ENCODE assay signal across 8 cellular contexts in the genomic region with DNA sequence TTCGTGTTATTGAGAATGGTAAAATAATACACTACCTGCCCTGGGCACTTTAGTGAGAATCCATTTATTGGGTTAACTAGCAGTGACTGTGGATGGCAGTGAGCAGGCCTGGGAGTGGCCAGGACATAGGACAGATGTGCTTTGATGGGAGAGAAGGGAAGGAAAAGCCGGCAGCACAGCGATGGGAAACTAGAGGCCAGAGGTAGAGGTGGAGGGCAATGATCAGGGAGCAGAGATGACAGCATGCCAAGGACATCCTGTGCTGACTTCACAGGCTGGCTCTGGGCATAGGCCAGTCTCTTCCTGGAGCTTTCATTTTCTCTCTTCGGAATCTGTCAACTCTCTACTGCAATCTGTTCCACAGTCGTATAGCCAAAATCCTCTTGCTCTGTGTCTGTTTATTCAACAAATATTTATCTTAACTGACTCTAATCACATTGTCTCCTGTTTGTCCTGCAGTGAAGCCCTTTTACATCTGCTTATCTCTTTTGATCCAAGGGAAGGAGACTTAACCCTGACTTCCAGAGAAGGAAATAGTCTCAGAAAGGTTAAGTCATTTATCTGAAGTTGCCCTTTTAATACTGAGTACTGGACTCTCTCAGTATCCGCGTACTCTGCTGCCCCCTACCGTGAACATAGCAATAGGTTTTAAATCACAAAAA. TPM values are rescaled to one million over a fixed set of nuclear protein-coding genes. Genes with fewer than 3 reads are reported as not detected.
DNase-seq lines count a peak whose midpoint lies in the region; ATAC-seq and TF ChIP-seq lines count a peak whose summit lies in the region.

No MANE protein-coding gene starts in this region.

- H3K4me1 ChIP-seq in A673 (ENCODE audit: insufficient read depth, low read length, poor library complexity, severe bottlenecking): no peaks in the 10 kb centered on the region
- no peaks in the 10 kb centered on the region for H3K4me1 ChIP-seq in GM23338 (ENCODE audit: insufficient read depth)
- no peaks in the 10 kb centered on the region for H3K4me1 ChIP-seq in colonic mucosa
- H3K4me1 ChIP-seq in left lung: peaks cover 0 to 12% of the 10 kb centered on the region in 2 donors

- no peak overlapping the region for H3K27ac Mint-ChIP-seq in GM23338

- H3K36me3 ChIP-seq in A673 (ENCODE audit: insufficient read depth, low read length, poor library complexity, severe bottlenecking): no peaks in the 10 kb centered on the region
- no peaks in the 10 kb centered on the region for H3K36me3 ChIP-seq in GM23338 (ENCODE audit: insufficient read depth)
- H3K36me3 ChIP-seq in colonic mucosa: no peaks in the 10 kb centered on the region
- H3K36me3 ChIP-seq in left lung: no peaks in the 10 kb centered on the region

- H3K9me3 Mint-ChIP-seq in GM23338: no peaks in the 10 kb centered on the region

- DNase-seq in A673 (ENCODE audit: low spot score) (peak; percentile 77), GM23338 (ENCODE audit: low spot score) (peak; percentile 94), NCI-H446 treated with DMSO at 0.1 percent for 48 hours (lab: John Stamatoyannopoulos, UW) (peak; percentile 59), colonic mucosa (peak; percentile 92), left lung (peak in 1 of 2 donors; percentile 75)
- DNase-seq in activated CD4-positive, alpha-beta T cell treated with anti-CD3 and anti-CD28 coated beads for 48 hours: peak; percentile 85
- DNase-seq in stimulated activated CD4-positive, alpha-beta T cell treated with anti-CD3 and anti-CD28 coated beads, Interleukin-1b, Interleukin-23, amount 100 ng/mL, for 48 hours: peak; percentile 70

- no TSS peak for BruUV-seq in A673 (replicated peaks; lab: Mats Ljungman, UMichigan)

- no peak overlapping the region for H2AFZ ChIP-seq in GM23338

- H3K4me1 Mint-ChIP-seq in GM23338: no peaks in the 10 kb centered on the region

- H3K79me2 ChIP-seq in GM23338 (replicated peaks; ENCODE audit: insufficient read depth): no peaks in the 10 kb centered on the region

- no peaks in the 10 kb centered on the region for H3K9me2 ChIP-seq in GM23338 (ENCODE audit: insufficient read depth)

- no peak overlapping the region for H3K27ac ChIP-seq in A673 (ENCODE audit: low read depth, low read length, poor library complexity, severe bottlenecking)
- no peak overlapping the region for H3K27ac ChIP-seq in GM23338 (ENCODE audit: low read depth)
- H3K27ac ChIP-seq in colonic mucosa: peak overlapping the region; percentile 53
- peak overlapping the region; percentile 39 to 42 for H3K27ac ChIP-seq in left lung

- no peaks in the 10 kb centered on the region for H4K20me1 ChIP-seq in GM23338 (replicated peaks; ENCODE audit: insufficient read depth)

- peak; percentile 78 for TF ChIP-seq CTCF in A673 (conservative IDR thresholded peaks at IDR 0.05; ENCODE audit: low read depth, low read length)
- peak; percentile 93 to 94 for TF ChIP-seq CTCF in GM23338 (conservative IDR thresholded peaks at IDR 0.05; ENCODE audit: low read depth in 2 of 2)
- peak; percentile 72 for TF ChIP-seq CTCF in colonic mucosa (IDR thresholded peaks at IDR 0.05)
- TF ChIP-seq CTCF in left lung (IDR thresholded peaks at IDR 0.05): peak; percentile 59 to 73

- POLR2A ChIA-PET in A673 (lab: Charles Lee; ENCODE audit: low non-redundant PET): no interaction called here

- peak overlapping the region in 1 of 2 donors; percentile 27 for H3K9ac ChIP-seq in colonic mucosa (ENCODE audit: low read depth in 2 of 2, low read length in 2 of 2)

- H3K27me3 ChIP-seq in A673 (replicated peaks; ENCODE audit: insufficient read depth, low read depth, low read length, poor library complexity): no peaks in the 10 kb centered on the region
- no peaks in the 10 kb centered on the region for H3K27me3 ChIP-seq in GM23338 (ENCODE audit: insufficient read depth)
- H3K27me3 ChIP-seq in colonic mucosa: no peaks in the 10 kb centered on the region
- H3K27me3 ChIP-seq in left lung: no peaks in the 10 kb centered on the region

- no peaks in the 10 kb centered on the region for H3F3A ChIP-seq in GM23338 (replicated peaks; ENCODE audit: low read depth)

- no peak overlapping the region for H3K4me3 ChIP-seq in A673 (ENCODE audit: low read depth, low read length, poor library complexity, severe bottlenecking)
- H3K4me3 ChIP-seq in GM23338: no peak overlapping the region
- H3K4me3 ChIP-seq in colonic mucosa: no peak overlapping the region
- H3K4me3 ChIP-seq in left lung: no peak overlapping the region

- no peak overlapping the region for H3K4me3 Mint-ChIP-seq in GM23338

- no peaks in the 10 kb centered on the region for H3K36me3 Mint-ChIP-seq in GM23338 (ENCODE audit: low read depth)

- ATAC-seq in GM23338 (peak; percentile 98), left lung (peak; percentile 100), HG03439 (IDR thresholded peaks at IDR 0.05; ENCODE audit: unreplicated experiment) (no peak)

- H3K9me3 ChIP-seq in A673 (ENCODE audit: low read depth, low read length, poor library complexity, severe bottlenecking) (no peaks in the 10 kb centered on the region), colonic mucosa (no peaks in the 10 kb centered on the region), left lung (no peaks in the 10 kb centered on the region)

- H3K27me3 Mint-ChIP-seq in GM23338 (ENCODE audit: insufficient read depth, low read depth, poor library complexity): no peaks in the 10 kb centered on the region

- CTCF ChIA-PET in A673 (lab: Charles Lee): interaction anchor here (0.6 kb wide), 2 partner anchors 19 to 112 kb away, joined by 3 read pairs; no protein-coding TSS in a partner anchor

- H3K4me2 ChIP-seq in GM23338: no peak overlapping the region

- intact Hi-C loops in A673 (cut with micrococcal nuclease; ENCODE audit: unreplicated experiment): loop anchor here (1.0 to 2.0 kb wide), 4 partner anchors 63 to 373 kb away; no protein-coding TSS in a partner anchor
- intact Hi-C loops in colonic mucosa (cut with DNase I): loop anchor here (2.0 to 10.0 kb wide), 4 partner anchors 63 to 376 kb away; no protein-coding TSS in a partner anchor
- intact Hi-C loops in left lung (cut with DNase I): loop anchor here in 1 of 2 donors (5.0 kb wide), 1 partner anchor 61 kb away; a partner anchor contains a TSS

TF ChIP-seq in GM23338, 12 proteins besides CTCF, POLR2A, EP300 and RAD21 (continues in another document):
- TF ChIP-seq, protein P1, sequence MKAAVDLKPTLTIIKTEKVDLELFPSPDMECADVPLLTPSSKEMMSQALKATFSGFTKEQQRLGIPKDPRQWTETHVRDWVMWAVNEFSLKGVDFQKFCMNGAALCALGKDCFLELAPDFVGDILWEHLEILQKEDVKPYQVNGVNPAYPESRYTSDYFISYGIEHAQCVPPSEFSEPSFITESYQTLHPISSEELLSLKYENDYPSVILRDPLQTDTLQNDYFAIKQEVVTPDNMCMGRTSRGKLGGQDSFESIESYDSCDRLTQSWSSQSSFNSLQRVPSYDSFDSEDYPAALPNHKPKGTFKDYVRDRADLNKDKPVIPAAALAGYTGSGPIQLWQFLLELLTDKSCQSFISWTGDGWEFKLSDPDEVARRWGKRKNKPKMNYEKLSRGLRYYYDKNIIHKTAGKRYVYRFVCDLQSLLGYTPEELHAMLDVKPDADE (IDR thresholded peaks at IDR 0.05): no peak
- TF ChIP-seq, protein P2, sequence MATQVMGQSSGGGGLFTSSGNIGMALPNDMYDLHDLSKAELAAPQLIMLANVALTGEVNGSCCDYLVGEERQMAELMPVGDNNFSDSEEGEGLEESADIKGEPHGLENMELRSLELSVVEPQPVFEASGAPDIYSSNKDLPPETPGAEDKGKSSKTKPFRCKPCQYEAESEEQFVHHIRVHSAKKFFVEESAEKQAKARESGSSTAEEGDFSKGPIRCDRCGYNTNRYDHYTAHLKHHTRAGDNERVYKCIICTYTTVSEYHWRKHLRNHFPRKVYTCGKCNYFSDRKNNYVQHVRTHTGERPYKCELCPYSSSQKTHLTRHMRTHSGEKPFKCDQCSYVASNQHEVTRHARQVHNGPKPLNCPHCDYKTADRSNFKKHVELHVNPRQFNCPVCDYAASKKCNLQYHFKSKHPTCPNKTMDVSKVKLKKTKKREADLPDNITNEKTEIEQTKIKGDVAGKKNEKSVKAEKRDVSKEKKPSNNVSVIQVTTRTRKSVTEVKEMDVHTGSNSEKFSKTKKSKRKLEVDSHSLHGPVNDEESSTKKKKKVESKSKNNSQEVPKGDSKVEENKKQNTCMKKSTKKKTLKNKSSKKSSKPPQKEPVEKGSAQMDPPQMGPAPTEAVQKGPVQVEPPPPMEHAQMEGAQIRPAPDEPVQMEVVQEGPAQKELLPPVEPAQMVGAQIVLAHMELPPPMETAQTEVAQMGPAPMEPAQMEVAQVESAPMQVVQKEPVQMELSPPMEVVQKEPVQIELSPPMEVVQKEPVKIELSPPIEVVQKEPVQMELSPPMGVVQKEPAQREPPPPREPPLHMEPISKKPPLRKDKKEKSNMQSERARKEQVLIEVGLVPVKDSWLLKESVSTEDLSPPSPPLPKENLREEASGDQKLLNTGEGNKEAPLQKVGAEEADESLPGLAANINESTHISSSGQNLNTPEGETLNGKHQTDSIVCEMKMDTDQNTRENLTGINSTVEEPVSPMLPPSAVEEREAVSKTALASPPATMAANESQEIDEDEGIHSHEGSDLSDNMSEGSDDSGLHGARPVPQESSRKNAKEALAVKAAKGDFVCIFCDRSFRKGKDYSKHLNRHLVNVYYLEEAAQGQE (IDR thresholded peaks at IDR 0.05; ENCODE audit: unreplicated experiment): no peak
- TF ChIP-seq NANOG (IDR thresholded peaks at IDR 0.05; ENCODE audit: borderline replicate concordance): no peak

RNA-seq across cellular contexts. Expression of a gene that starts 18.4 kb away (rescaled TPM):
- total RNA-seq in A673 (2021) (0.11 and 0.20 TPM in 2 replicates), colonic mucosa (under 1 TPM; 0.15 to 0.50 TPM), left lung (10 to 100 TPM in 1 of 2 donors, 1 to 10 TPM in 1; 7.3 to 24.9 TPM)
- 24.5 and 27.3 TPM in 2 replicates for total RNA-seq in GM23338 (2014; rRNA removed; shearing (Covaris generic))
- polyA plus RNA-seq in GM23338 (2016; fragmentation: Nextera tagmentation; extraction: Ambion mirVana): 1.8 and 2.0 TPM in 2 replicates

RNA-seq across cellular contexts. Expression of a gene that starts 36.2 kb away (rescaled TPM):
- total RNA-seq in A673 (2021): 0.58 and 2.1 TPM in 2 replicates
- 32.9 and 45.2 TPM in 2 replicates for total RNA-seq in GM23338 (2014; rRNA removed; shearing (Covaris generic))
- 36.1 and 41.5 TPM in 2 replicates for polyA plus RNA-seq in GM23338 (2016; fragmentation: Nextera tagmentation; extraction: Ambion mirVana)
- 10 to 100 TPM in 1 of 2 donors, 1 to 10 TPM in 1; 9.8 to 14.5 TPM for total RNA-seq in colonic mucosa
- total RNA-seq in left lung: 10 to 100 TPM; 21.7 to 25.6 TPM

Comparison
In these comparisons a context has a peak if more than half of its experiments do, and no peak if none do; other contexts are left out.
1. H3K27ac ChIP-seq: peak in colonic mucosa (single experiment) and left lung (2 of 2); none in A673 (single experiment) and GM23338 (single experiment).
2. Peak in every context shown above with its lines, with median percentiles within 50 percentile points of each other: CTCF ChIP-seq.